30 cellular contexts compared by ENCODE assay signal in the genomic region with DNA sequence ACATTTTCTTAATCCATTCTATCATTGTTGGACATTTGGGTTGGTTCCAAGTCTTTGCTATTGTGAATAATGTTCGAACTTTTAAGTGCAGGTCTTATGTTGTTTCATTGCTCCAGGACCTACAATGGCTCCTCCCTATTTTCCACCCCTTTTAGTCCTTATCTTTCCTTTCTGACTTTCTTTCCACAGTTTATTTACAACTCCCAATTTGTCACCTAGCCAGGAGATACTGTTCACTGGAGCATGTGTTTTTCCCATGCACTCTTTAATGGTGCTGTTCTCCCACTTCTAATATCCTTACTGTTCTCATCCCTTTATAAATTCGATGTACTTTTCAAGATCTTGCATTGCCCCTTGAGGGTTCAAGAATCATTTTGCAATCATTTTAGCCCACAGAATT.
DNase-seq lines count a peak whose midpoint lies in the region; ATAC-seq, FAIRE-seq and TF ChIP-seq lines count a peak whose summit lies in the region.
"Had no signal": no experiment of that assay in that cellular context is flagged by ENCODE, and none has a peak within 500 bp of the region (broad histone marks: within the 10 kb centered on the region; RNA-seq: fewer than 3 reads in every experiment).

No MANE protein-coding gene starts in this region.

- H3K4me3 ChIP-seq in A549, result no peak overlapping the region
- no peak overlapping the region for H3K4me3 ChIP-seq in pancreas
- H3K4me3 ChIP-seq: BLaER1; BLaER1 treated with 17β-estradiol and CSF1 and Interleukin-3, amounts not matched to agents 10 nM and 100 nM had no signal

- H3K36me3 ChIP-seq in pancreas, result no peaks in the 10 kb centered on the region
- H3K36me3 ChIP-seq: BE2C; BLaER1; BLaER1 treated with 17β-estradiol and CSF1 and Interleukin-3, amounts not matched to agents 10 nM and 100 nM had no signal

- no peak for TF ChIP-seq POLR2A in A549 (IDR thresholded peaks at IDR 0.05; ENCODE audit: low read length)

- intact Hi-C loops in pancreas (cut with DNase I), result no loop called here

- H3K27ac ChIP-seq in A549, result no peak overlapping the region
- H3K27ac ChIP-seq in pancreas, result no peak overlapping the region
- H3K27ac ChIP-seq: 22Rv1; BLaER1; BLaER1 treated with 17β-estradiol and CSF1 and Interleukin-3, amounts not matched to agents 10 nM and 100 nM; C4-2B had no signal

- ATAC-seq in A549 (no peak), pancreas (peak in 3 of 4 donors; percentile 31 to 53 (median 53))
- ATAC-seq: CD8-positive, alpha-beta T cell had no signal

- no peak overlapping the region for H3K4me2 ChIP-seq in A549
- H3K4me2 ChIP-seq: BLaER1; BLaER1 treated with 17β-estradiol and CSF1 and Interleukin-3, amounts not matched to agents 10 nM and 100 nM had no signal

- no peaks in the 10 kb centered on the region for H3K27me3 ChIP-seq in pancreas
- H3K27me3 ChIP-seq: BE2C; BLaER1; BLaER1 treated with 17β-estradiol and CSF1 and Interleukin-3, amounts not matched to agents 10 nM and 100 nM had no signal

- H3K9me3 ChIP-seq in A549 (no peaks in the 10 kb centered on the region), pancreas (no peaks in the 10 kb centered on the region)
- H3K9me3 ChIP-seq: BE2C; BLaER1; BLaER1 treated with 17β-estradiol and CSF1 and Interleukin-3, amounts not matched to agents 10 nM and 100 nM; Caco-2 had no signal

- CTCF ChIA-PET in A549 (lab: Yijun Ruan, JAX), result no interaction called here

- TF ChIP-seq CTCF in A549 (IDR thresholded peaks at IDR 0.05) (no peak), pancreas (IDR thresholded peaks at IDR 0.05) (no peak)

- no peak for TF ChIP-seq EP300 in A549 (IDR thresholded peaks at IDR 0.05)

- WGBS in A549 (ENCODE audit: missing lambda C conversion rate), result 38% methylated on average over 2 of the region's 2 CpGs
- WGBS in pancreas, 2 donors, result 39 to 56% methylated on average over 2 of the region's 2 CpGs

- POLR2A ChIA-PET in A549 (lab: Yijun Ruan, JAX), result no interaction called here

- no peak for DNase-seq in A549 (ENCODE audit: low read depth in 1 of 2, low spot score in 1 of 2)
- DNase-seq in pancreas, result no peak
- DNase-seq in NCI-H526 treated with DMSO at 0.1 percent for 48 hours (lab: John Stamatoyannopoulos, UW), result no peak
- no peak for DNase-seq in middle frontal gyrus (ENCODE audit: extremely low spot score, low spot score)
- DNase-seq: 8988T; ACHN; AML-193; BE2C; C1 segment of cervical spinal cord; Caco-2; Calu3; CD4-positive, alpha-beta memory T cell; CD4-positive, alpha-beta T cell; CD4-positive, CD25-positive, alpha-beta regulatory T cell; CD8-positive, alpha-beta memory T cell; CD8-positive, alpha-beta T cell; COR-L47; DMS 273 treated with DMSO at 0.1 percent for 48 hours; DMS153; DMS53; DMS79; DMS79 treated with DMSO at 0.1 percent for 48 hours; DND-41; EL had no signal

- H3K4me1 ChIP-seq in A549 (no peaks in the 10 kb centered on the region), pancreas (peaks cover 0 to 29% (median 22%) of the 10 kb centered on the region in 3 donors)
- H3K4me1 ChIP-seq: BE2C; BLaER1; BLaER1 treated with 17β-estradiol and CSF1 and Interleukin-3, amounts not matched to agents 10 nM and 100 nM; Caco-2 had no signal

- FAIRE-seq in A549 (lab: Jason Lieb, UNC), result peak; percentile 32
- no peak for FAIRE-seq in pancreas (lab: Jason Lieb, UNC)
- FAIRE-seq: A204.1, D721Med had no signal

- no peak for TF ChIP-seq RAD21 in A549 (conservative IDR thresholded peaks at IDR 0.05 in 1 of 2, IDR thresholded peaks at IDR 0.05 in 1 of 2)

TF ChIP-seq in A549, 52 proteins besides CTCF, POLR2A, EP300 and RAD21:
- TF ChIP-seq MAFK (IDR thresholded peaks at IDR 0.05; ENCODE audit: partially characterized antibody), result no peak
- TF ChIP-seq CBX8 (IDR thresholded peaks at IDR 0.05), result no peak
- no peak for TF ChIP-seq HOXA7 (CRISPR knock-in tag; IDR thresholded peaks at IDR 0.05)
- no peak for TF ChIP-seq EHMT2 (IDR thresholded peaks at IDR 0.05; ENCODE audit: low read depth)
- no peak for TF ChIP-seq FOSL2 (IDR thresholded peaks at IDR 0.05)
- TF ChIP-seq FOSL2 (CRISPR knock-in tag; IDR thresholded peaks at IDR 0.05), result no peak
- no peak for TF ChIP-seq ZNF302 (CRISPR knock-in tag; IDR thresholded peaks at IDR 0.05)
- TF ChIP-seq, protein P1, sequence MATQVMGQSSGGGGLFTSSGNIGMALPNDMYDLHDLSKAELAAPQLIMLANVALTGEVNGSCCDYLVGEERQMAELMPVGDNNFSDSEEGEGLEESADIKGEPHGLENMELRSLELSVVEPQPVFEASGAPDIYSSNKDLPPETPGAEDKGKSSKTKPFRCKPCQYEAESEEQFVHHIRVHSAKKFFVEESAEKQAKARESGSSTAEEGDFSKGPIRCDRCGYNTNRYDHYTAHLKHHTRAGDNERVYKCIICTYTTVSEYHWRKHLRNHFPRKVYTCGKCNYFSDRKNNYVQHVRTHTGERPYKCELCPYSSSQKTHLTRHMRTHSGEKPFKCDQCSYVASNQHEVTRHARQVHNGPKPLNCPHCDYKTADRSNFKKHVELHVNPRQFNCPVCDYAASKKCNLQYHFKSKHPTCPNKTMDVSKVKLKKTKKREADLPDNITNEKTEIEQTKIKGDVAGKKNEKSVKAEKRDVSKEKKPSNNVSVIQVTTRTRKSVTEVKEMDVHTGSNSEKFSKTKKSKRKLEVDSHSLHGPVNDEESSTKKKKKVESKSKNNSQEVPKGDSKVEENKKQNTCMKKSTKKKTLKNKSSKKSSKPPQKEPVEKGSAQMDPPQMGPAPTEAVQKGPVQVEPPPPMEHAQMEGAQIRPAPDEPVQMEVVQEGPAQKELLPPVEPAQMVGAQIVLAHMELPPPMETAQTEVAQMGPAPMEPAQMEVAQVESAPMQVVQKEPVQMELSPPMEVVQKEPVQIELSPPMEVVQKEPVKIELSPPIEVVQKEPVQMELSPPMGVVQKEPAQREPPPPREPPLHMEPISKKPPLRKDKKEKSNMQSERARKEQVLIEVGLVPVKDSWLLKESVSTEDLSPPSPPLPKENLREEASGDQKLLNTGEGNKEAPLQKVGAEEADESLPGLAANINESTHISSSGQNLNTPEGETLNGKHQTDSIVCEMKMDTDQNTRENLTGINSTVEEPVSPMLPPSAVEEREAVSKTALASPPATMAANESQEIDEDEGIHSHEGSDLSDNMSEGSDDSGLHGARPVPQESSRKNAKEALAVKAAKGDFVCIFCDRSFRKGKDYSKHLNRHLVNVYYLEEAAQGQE (IDR thresholded peaks at IDR 0.05), result no peak
- TF ChIP-seq, protein P2, sequence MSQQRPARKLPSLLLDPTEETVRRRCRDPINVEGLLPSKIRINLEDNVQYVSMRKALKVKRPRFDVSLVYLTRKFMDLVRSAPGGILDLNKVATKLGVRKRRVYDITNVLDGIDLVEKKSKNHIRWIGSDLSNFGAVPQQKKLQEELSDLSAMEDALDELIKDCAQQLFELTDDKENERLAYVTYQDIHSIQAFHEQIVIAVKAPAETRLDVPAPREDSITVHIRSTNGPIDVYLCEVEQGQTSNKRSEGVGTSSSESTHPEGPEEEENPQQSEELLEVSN (IDR thresholded peaks at IDR 0.05; ENCODE audit: borderline replicate concordance, low read depth), result no peak
- TF ChIP-seq, protein P3, sequence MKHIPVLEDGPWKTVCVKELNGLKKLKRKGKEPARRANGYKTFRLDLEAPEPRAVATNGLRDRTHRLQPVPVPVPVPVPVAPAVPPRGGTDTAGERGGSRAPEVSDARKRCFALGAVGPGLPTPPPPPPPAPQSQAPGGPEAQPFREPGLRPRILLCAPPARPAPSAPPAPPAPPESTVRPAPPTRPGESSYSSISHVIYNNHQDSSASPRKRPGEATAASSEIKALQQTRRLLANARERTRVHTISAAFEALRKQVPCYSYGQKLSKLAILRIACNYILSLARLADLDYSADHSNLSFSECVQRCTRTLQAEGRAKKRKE (CRISPR knock-in tag; IDR thresholded peaks at IDR 0.05; ENCODE audit: low read depth), result no peak
- no peak for TF ChIP-seq NFE2L2 (conservative IDR thresholded peaks at IDR 0.05; ENCODE audit: low read length)
- TF ChIP-seq EHF (CRISPR knock-in tag; IDR thresholded peaks at IDR 0.05), result no peak
- TF ChIP-seq ZC3H11A (IDR thresholded peaks at IDR 0.05), result no peak
- TF ChIP-seq CEBPB (IDR thresholded peaks at IDR 0.05), result no peak
- no peak for TF ChIP-seq ZFP36 (IDR thresholded peaks at IDR 0.05; ENCODE audit: borderline replicate concordance, partially characterized antibody)
- no peak for TF ChIP-seq SMC3 (IDR thresholded peaks at IDR 0.05)

Comparison
In these comparisons a context has a peak if more than half of its experiments do, and no peak if none do; other contexts are left out.
1. ATAC-seq: peak in pancreas (3 of 4); none in A549 (0 of 2).